In the genomic region with DNA sequence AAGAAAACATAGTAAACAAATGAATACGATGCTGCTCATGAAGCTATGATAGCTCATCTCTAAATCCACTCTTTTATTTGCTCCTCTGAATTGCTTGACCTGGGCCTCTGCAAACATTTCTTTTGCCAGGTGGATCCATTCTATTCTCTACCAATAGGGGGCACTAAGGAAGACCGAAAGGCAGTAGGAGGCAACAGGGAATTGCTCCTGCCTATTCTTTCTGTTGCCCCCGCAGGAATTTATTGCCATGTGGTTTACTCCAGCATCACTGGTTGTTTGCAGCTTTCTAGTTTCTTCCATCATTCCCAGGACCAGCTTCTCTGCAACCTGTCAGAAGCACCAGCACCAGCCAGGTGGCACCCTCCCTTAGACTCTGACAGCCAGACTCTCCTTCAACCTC, we compare ENCODE assay signal across 16 cellular contexts. TPM values are rescaled to one million over a fixed set of nuclear protein-coding genes. Genes with fewer than 3 reads are reported as not detected.
DNase-seq lines count a peak whose midpoint lies in the region; ATAC-seq, FAIRE-seq and TF ChIP-seq lines count a peak whose summit lies in the region.
"Had no signal": no experiment of that assay in that cellular context is flagged by ENCODE, and none has a peak within 500 bp of the region (broad histone marks: within the 10 kb centered on the region; RNA-seq: fewer than 3 reads in every experiment).

No MANE protein-coding gene starts in this region.

- 75% methylated on average over 3 of the region's 3 CpGs; no CpG with 5 or more reads in 1 of the 2 experiments for WGBS in H1 (ENCODE audit: extremely low coverage in 1 of 2, insufficient coverage in 1 of 2, insufficient read length in 1 of 2, insufficient replicate concordance in 2 of 2, low coverage in 1 of 2, low lambda C conversion rate in 2 of 2, missing lambda C conversion rate in 1 of 2), 2 experiments
- WGBS in HepG2 (ENCODE audit: low lambda C conversion rate): 6% methylated on average over 3 of the region's 3 CpGs

- no peak overlapping the region for H2AK5ac ChIP-seq in H1 (ENCODE audit: low read depth, low read length)

- H2AFZ ChIP-seq in H1 (ENCODE audit: low read length): no peak overlapping the region
- H2AFZ ChIP-seq in HepG2 (ENCODE audit: low read length): no peak overlapping the region

- no peak for ATAC-seq in HepG2
- ATAC-seq: activated CD4-positive, alpha-beta T cell treated with anti-CD3 and anti-CD28 coated beads for 36 hours; activated T-helper 17 cell treated with anti-CD3 and anti-CD28 coated beads, Interleukin-2, amount 50 U/mL, for 72 hours had no signal

- no peak overlapping the region for H3K18ac ChIP-seq in H1 (ENCODE audit: extremely low read depth, low read length)

- H4K91ac ChIP-seq in H1 (replicated peaks; ENCODE audit: insufficient read length, low read length): no peak overlapping the region

- H3K14ac ChIP-seq in H1 (ENCODE audit: insufficient read length): no peak overlapping the region

- H3K4me1 Mint-ChIP-seq in progenitor cell of endocrine pancreas (ENCODE audit: low read depth): peaks cover 22% of the 10 kb centered on the region
- H3K4me1 Mint-ChIP-seq: activated T-helper 17 cell treated with anti-CD3 and anti-CD28 coated beads, Interleukin-2, amount 50 U/mL, for 72 hours had no signal

- H3K56ac ChIP-seq in H1 (replicated peaks; ENCODE audit: insufficient read length, low read depth, low read length): no peak overlapping the region

- no peak overlapping the region for H4K8ac ChIP-seq in H1 (ENCODE audit: extremely low read depth, insufficient read depth, low read length)

- no peaks in the 10 kb centered on the region for H3K79me2 ChIP-seq in H1 (ENCODE audit: control insufficient read depth in 1 of 2, insufficient read depth in 2 of 2, low read length in 2 of 2)
- H3K79me2 ChIP-seq in HepG2 (ENCODE audit: insufficient read depth, low read length): no peaks in the 10 kb centered on the region

- H3K36me3 Mint-ChIP-seq in progenitor cell of endocrine pancreas (ENCODE audit: insufficient read depth): no peaks in the 10 kb centered on the region

- H4K5ac ChIP-seq in H1 (ENCODE audit: insufficient read length, low read depth, low read length): no peak overlapping the region

- H2BK120ac ChIP-seq in H1 (replicated peaks; ENCODE audit: low read depth, low read length): no peak overlapping the region

- H2BK15ac ChIP-seq in H1 (ENCODE audit: low read length): no peak overlapping the region

- H3K23ac ChIP-seq in H1 (ENCODE audit: insufficient read length): no peak overlapping the region

- H3K23me2 ChIP-seq in H1 (ENCODE audit: low read depth, low read length): no peaks in the 10 kb centered on the region

- H3K9me3 Mint-ChIP-seq in progenitor cell of endocrine pancreas (ENCODE audit: low read depth): no peaks in the 10 kb centered on the region
- H3K9me3 Mint-ChIP-seq: activated T-helper 17 cell treated with anti-CD3 and anti-CD28 coated beads, Interleukin-2, amount 50 U/mL, for 72 hours had no signal

- DNase-seq in DMS 273 (lab: John Stamatoyannopoulos, UW; ENCODE audit: unreplicated experiment) (peak; percentile 17), DMS 273 treated with DMSO at 0.1 percent for 48 hours (lab: John Stamatoyannopoulos, UW) (no peak), LNCaP clone FGC (ENCODE audit: low read depth) (no peak), H1 (ENCODE audit: low read depth in 1 of 2, low spot score in 2 of 2) (peak in 1 of 2 experiments; percentile 47), progenitor cell of endocrine pancreas (ENCODE audit: low spot score, unreplicated experiment) (no peak), NCI-H2107 (lab: John Stamatoyannopoulos, UW) (no peak), HepG2 (ENCODE audit: low spot score) (no peak)
- DNase-seq in stimulated activated CD4-positive, alpha-beta T cell treated with anti-CD3 and anti-CD28 coated beads, Interleukin-2, amount 100 ng/mL, for 48 hours: no peak
- DNase-seq: activated CD4-positive, alpha-beta T cell treated with anti-CD3 and anti-CD28 coated beads for 36 hours; caudate nucleus; kidney glomerular epithelial cell; NCI-H226; stimulated activated naive CD4-positive, alpha-beta T cell treated with Interleukin-2 at 50 U/mL for 16 hours had no signal

- no peak overlapping the region for H3K4ac ChIP-seq in H1 (replicated peaks; ENCODE audit: insufficient read length, low read depth, low read length)

- peak; percentile 78 for FAIRE-seq in H1 (lab: Jason Lieb, UNC)
- FAIRE-seq in HepG2 (lab: Jason Lieb, UNC): no peak
- FAIRE-seq: A204.1 had no signal

- CTCF ChIA-PET in H1 (lab: Charles Lee; ENCODE audit: partially characterized antibody) (interaction anchor here (0.6 to 10.1 kb wide), 25 partner anchors 8 to 389 kb away, joined by 3 to 201 read pairs (median 4); no protein-coding TSS in a partner anchor), HepG2 (lab: Yijun Ruan, JAX; ENCODE audit: low intra/inter-chr PET ratio, low total read pairs) (no interaction called here)

- TF ChIP-seq EP300 in H1 (IDR thresholded peaks at IDR 0.05; ENCODE audit: borderline replicate concordance in 1 of 2, low read depth in 2 of 2, low read length in 2 of 2) (no peak), HepG2 (IDR thresholded peaks at IDR 0.05; ENCODE audit: low read depth in 2 of 2, low read length in 2 of 2) (no peak), HepG2 (CRISPR knock-in tag; IDR thresholded peaks at IDR 0.05; ENCODE audit: borderline replicate concordance) (no peak)

- no TSS peak for BruUV-seq in HepG2 (replicated peaks; lab: Mats Ljungman, UMichigan)

- peak; percentile 39 to 57 for TF ChIP-seq RAD21 in H1 (IDR thresholded peaks at IDR 0.05 in 1 of 2, conservative IDR thresholded peaks at IDR 0.05 in 1 of 2; ENCODE audit: low read depth in 2 of 2, low read length in 2 of 2)
- no peak for TF ChIP-seq RAD21 in HepG2 (CRISPR knock-in tag; IDR thresholded peaks at IDR 0.05)

- no peak overlapping the region for H2BK5ac ChIP-seq in H1 (ENCODE audit: low read depth, low read length)

- no peak for TF ChIP-seq POLR2A in H1 (IDR thresholded peaks at IDR 0.05; ENCODE audit: control extremely low read depth in 1 of 2, low read depth in 2 of 2, low read length in 2 of 2)
- no peak for TF ChIP-seq POLR2A in HepG2 (IDR thresholded peaks at IDR 0.05; ENCODE audit: insufficient read depth in 1 of 2, low read depth in 2 of 2, low read length in 2 of 2)

- no peak overlapping the region for H2BK12ac ChIP-seq in H1 (ENCODE audit: low read depth, low read length)

- H3K27me3 Mint-ChIP-seq in progenitor cell of endocrine pancreas: no peaks in the 10 kb centered on the region

- intact Hi-C loops in HepG2 (cut with micrococcal nuclease; ENCODE audit: unreplicated experiment): no loop called here

- H3K36me3 ChIP-seq in H1 (ENCODE audit: control insufficient read depth in 2 of 4, insufficient read depth in 4 of 4, low read length in 3 of 4) (no peaks in the 10 kb centered on the region), HepG2 (replicated peaks in 1 of 2; ENCODE audit: control insufficient read depth in 1 of 2, insufficient read depth in 2 of 2, low read length in 2 of 2) (no peaks in the 10 kb centered on the region)
- H3K36me3 ChIP-seq: SJSA1 had no signal

- H3K79me1 ChIP-seq in H1 (ENCODE audit: low read depth, low read length): no peaks in the 10 kb centered on the region

- no peak overlapping the region for H2BK20ac ChIP-seq in H1 (ENCODE audit: low read length)

- H3K27me3 ChIP-seq in H1 (replicated peaks in 1 of 4; ENCODE audit: control insufficient read depth in 3 of 4, extremely low read depth in 1 of 4, insufficient read depth in 3 of 4, low read length in 3 of 4): no peaks in the 10 kb centered on the region
- H3K27me3 ChIP-seq in HepG2 (ENCODE audit: control insufficient read depth in 1 of 2, insufficient read depth in 2 of 2, low read length in 2 of 2): no peaks in the 10 kb centered on the region

- no peak overlapping the region for H3K4me2 ChIP-seq in H1 (ENCODE audit: insufficient read depth in 1 of 2, low read depth in 2 of 2, low read length in 2 of 2)
- no peak overlapping the region for H3K4me2 ChIP-seq in HepG2 (ENCODE audit: low read depth, low read length)

- H4K20me1 ChIP-seq in H1 (replicated peaks in 1 of 2; ENCODE audit: control insufficient read depth in 1 of 2, insufficient read depth in 2 of 2, low read length in 2 of 2): no peaks in the 10 kb centered on the region
- no peaks in the 10 kb centered on the region for H4K20me1 ChIP-seq in HepG2 (ENCODE audit: insufficient read depth, low read length)

- H3K4me3 Mint-ChIP-seq in progenitor cell of endocrine pancreas (ENCODE audit: low read depth): no peak overlapping the region
- H3K4me3 Mint-ChIP-seq: activated CD4-positive, alpha-beta T cell treated with anti-CD3 and anti-CD28 coated beads for 36 hours; activated T-helper 17 cell treated with anti-CD3 and anti-CD28 coated beads, Interleukin-2, amount 50 U/mL, for 72 hours had no signal

- no peak overlapping the region for H3K9ac ChIP-seq in H1 (replicated peaks in 1 of 4; ENCODE audit: extremely low read depth in 1 of 4, low read depth in 3 of 4, low read length in 3 of 4)
- no peak overlapping the region for H3K9ac ChIP-seq in HepG2 (ENCODE audit: insufficient read depth, low read depth, low read length)

- in situ Hi-C loops in HepG2 (cut with HindIII; ENCODE audit: extremely low pct_ligation_motif_present, low pct_unique_long_range_greater_than_20kb): no loop called here

- no peak overlapping the region for H3K27ac Mint-ChIP-seq in progenitor cell of endocrine pancreas
- H3K27ac Mint-ChIP-seq: activated CD4-positive, alpha-beta T cell treated with anti-CD3 and anti-CD28 coated beads for 36 hours; activated T-helper 17 cell treated with anti-CD3 and anti-CD28 coated beads, Interleukin-2, amount 50 U/mL, for 72 hours had no signal

- POLR2A ChIA-PET in H1 (lab: Charles Lee; ENCODE audit: partially characterized antibody) (no interaction called here), HepG2 (lab: Yijun Ruan, JAX) (no interaction called here)

- H3K27ac ChIP-seq in H1 (ENCODE audit: low read depth, low read length) (no peak overlapping the region), HepG2 (ENCODE audit: extremely low read length, insufficient read depth, low read length) (no peak overlapping the region)
- H3K27ac ChIP-seq: SJSA1 had no signal

- H3K4me1 ChIP-seq in H1 (replicated peaks in 1 of 4; ENCODE audit: control insufficient read depth in 3 of 4, insufficient read depth in 4 of 4, low read length in 3 of 4) (no peaks in the 10 kb centered on the region; a peak in 1 of 7 replicates), HepG2 (ENCODE audit: insufficient read depth, low read length) (no peaks in the 10 kb centered on the region)
- H3K4me1 ChIP-seq: SJSA1 had no signal

- H3K4me3 ChIP-seq in LNCaP clone FGC (ENCODE audit: low read depth, low read length) (no peak overlapping the region), H1 (ENCODE audit: extremely low read depth in 1 of 4, insufficient read depth in 2 of 4, low read depth in 3 of 4, low read length in 4 of 4) (no peak overlapping the region), HepG2 (replicated peaks in 1 of 3; ENCODE audit: insufficient read depth in 1 of 3, low read depth in 2 of 3, low read length in 3 of 3) (no peak overlapping the region)
- H3K4me3 ChIP-seq: SJSA1 had no signal

- H3K9me3 ChIP-seq in H1 (ENCODE audit: insufficient read depth in 2 of 2, low read depth in 1 of 2, low read length in 1 of 2) (no peaks in the 10 kb centered on the region), HepG2 (ENCODE audit: low read length) (no peaks in the 10 kb centered on the region)
- H3K9me3 ChIP-seq: SJSA1 had no signal

- TF ChIP-seq CTCF in LNCaP clone FGC (IDR thresholded peaks at IDR 0.05; ENCODE audit: control insufficient read depth, extremely low read depth, insufficient read depth) (peak; percentile 42; the same call in 1 of the 2 replicates), H1 (IDR thresholded peaks at IDR 0.05; ENCODE audit: control extremely low read depth in 1 of 3, insufficient read depth in 1 of 3, low read depth in 1 of 3, low read length in 3 of 3) (peak in 2 of 3 experiments; percentile 56 to 65; a peak in 3 of 4 replicates), progenitor cell of endocrine pancreas (IDR thresholded peaks at IDR 0.05; ENCODE audit: unreplicated experiment) (peak; percentile 27), HepG2 (CRISPR knock-in tag; IDR thresholded peaks at IDR 0.05) (no peak)

RNA-seq across cellular contexts. Expression of a gene that starts 5.3 kb away (rescaled TPM):
- total RNA-seq in H1 (2021; fragmentation: NEBNext Ultra II Directional; extraction: Animal tissue kit (Norgen Biotek cat#: 25700)): not detected in 2 replicates
- polyA plus RNA-seq in H1 (2011; rRNA removed) (not detected in 2 replicates), HepG2 (2011; rRNA removed) (not detected in 2 replicates)
- not detected for polyA plus RNA-seq in H1 (2011; cell fraction: cytosol; rRNA removed)
- not detected for polyA plus RNA-seq in H1 (2011; cell fraction: nucleus; rRNA removed)
- polyA plus RNA-seq in H1 (2012, experiment 1 of 2): not detected in 4 replicates
- not detected for polyA plus RNA-seq in H1 (2012, experiment 2 of 2)
- polyA plus RNA-seq in H1 (2013, experiment 1 of 2): not detected
- polyA plus RNA-seq in H1 (2013, experiment 2 of 2): 0.04 TPM
- polyA minus RNA-seq in H1 (2011; rRNA and poly(A)+ RNA removed): not detected in 2 replicates
- not detected for polyA minus RNA-seq in H1 (2011; cell fraction: cytosol; rRNA and poly(A)+ RNA removed)
- not detected for polyA minus RNA-seq in H1 (2011; cell fraction: nucleus; rRNA and poly(A)+ RNA removed)
- total RNA-seq in progenitor cell of endocrine pancreas (not detected in 2 replicates), HepG2 (2016; rRNA removed; fragmentation: Illumina TruSeq; extraction: Trizol) (not detected in 2 replicates)
- total RNA-seq in HepG2 (2016; cell fraction: cytosol; rRNA removed; fragmentation: Illumina TruSeq; extraction: Trizol; ENCODE audit: low read depth): not detected in 2 replicates
- total RNA-seq in HepG2 (2016; cell fraction: insoluble cytoplasmic fraction; rRNA removed; fragmentation: Illumina TruSeq; extraction: Trizol): not detected in 2 replicates
- total RNA-seq in HepG2 (2016; cell fraction: membrane; rRNA removed; fragmentation: Illumina TruSeq; extraction: Trizol): not detected in 2 replicates
- not detected in 2 replicates for total RNA-seq in HepG2 (2016; cell fraction: nucleus; rRNA removed; fragmentation: Illumina TruSeq; extraction: Trizol)
- polyA plus RNA-seq in HepG2 (2011; cell fraction: cytosol; rRNA removed): not detected in 2 replicates
- not detected in 2 replicates for polyA plus RNA-seq in HepG2 (2011; cell fraction: nucleus; rRNA removed)
- not detected in 2 replicates for polyA plus RNA-seq in HepG2 (2012)
- not detected in 2 replicates for polyA plus RNA-seq in HepG2 (2016; cell fraction: cytosol; fragmentation: Illumina TruSeq; extraction: Trizol; ENCODE audit: low read depth)
- not detected in 2 replicates for polyA plus RNA-seq in HepG2 (2016; cell fraction: insoluble cytoplasmic fraction; fragmentation: Illumina TruSeq; extraction: Trizol; ENCODE audit: low read depth)
- not detected in 2 replicates for polyA plus RNA-seq in HepG2 (2016; cell fraction: membrane; fragmentation: Illumina TruSeq; extraction: Trizol; ENCODE audit: low read depth)
- not detected in 2 replicates for polyA plus RNA-seq in HepG2 (2016; cell fraction: nucleus; fragmentation: Illumina TruSeq; extraction: Trizol; ENCODE audit: insufficient read depth, low read depth)
- polyA minus RNA-seq in HepG2 (2011; rRNA and poly(A)+ RNA removed; ENCODE audit: low replicate concordance): not detected in 2 replicates
- polyA minus RNA-seq in HepG2 (2011; cell fraction: cytosol; rRNA and poly(A)+ RNA removed): not detected in 2 replicates
- polyA minus RNA-seq in HepG2 (2011; cell fraction: nucleus; rRNA and poly(A)+ RNA removed): not detected in 2 replicates
- total RNA-seq: activated CD4-positive, alpha-beta T cell treated with anti-CD3 and anti-CD28 coated beads for 36 hours; activated T-helper 17 cell treated with anti-CD3 and anti-CD28 coated beads, Interleukin-2, amount 50 U/mL, for 72 hours; SJSA1 had no signal

RNA-seq across cellular contexts. Expression of a gene that starts 36.6 kb away (rescaled TPM):
- 19.8 and 20.6 TPM in 2 replicates for total RNA-seq in H1 (2021; fragmentation: NEBNext Ultra II Directional; extraction: Animal tissue kit (Norgen Biotek cat#: 25700))
- polyA plus RNA-seq in H1 (2011; rRNA removed): 5.8 and 10.8 TPM in 2 replicates
- 10.1 TPM for polyA plus RNA-seq in H1 (2011; cell fraction: cytosol; rRNA removed)
- 21.0 TPM for polyA plus RNA-seq in H1 (2011; cell fraction: nucleus; rRNA removed)
- polyA plus RNA-seq in H1 (2012, experiment 1 of 2): 9.8 to 20.1 TPM (median 15.1 TPM) in 4 replicates
- polyA plus RNA-seq in H1 (2012, experiment 2 of 2): 3.6 TPM
- 18.8 TPM for polyA plus RNA-seq in H1 (2013, experiment 1 of 2)
- polyA plus RNA-seq in H1 (2013, experiment 2 of 2): 17.6 TPM
- 21.7 and 23.1 TPM in 2 replicates for polyA minus RNA-seq in H1 (2011; rRNA and poly(A)+ RNA removed)
- 22.5 TPM for polyA minus RNA-seq in H1 (2011; cell fraction: cytosol; rRNA and poly(A)+ RNA removed)
- polyA minus RNA-seq in H1 (2011; cell fraction: nucleus; rRNA and poly(A)+ RNA removed): 100 TPM
- total RNA-seq in progenitor cell of endocrine pancreas: 53.4 and 66.9 TPM in 2 replicates
- 15.1 and 29.6 TPM in 2 replicates for total RNA-seq in HepG2 (2016; rRNA removed; fragmentation: Illumina TruSeq; extraction: Trizol)
- total RNA-seq in HepG2 (2016; cell fraction: cytosol; rRNA removed; fragmentation: Illumina TruSeq; extraction: Trizol; ENCODE audit: low read depth): 2.9 and 3.3 TPM in 2 replicates
- 15.8 and 20.3 TPM in 2 replicates for total RNA-seq in HepG2 (2016; cell fraction: insoluble cytoplasmic fraction; rRNA removed; fragmentation: Illumina TruSeq; extraction: Trizol)
- total RNA-seq in HepG2 (2016; cell fraction: membrane; rRNA removed; fragmentation: Illumina TruSeq; extraction: Trizol): 4.9 and 6.6 TPM in 2 replicates
- 48.1 and 58.7 TPM in 2 replicates for total RNA-seq in HepG2 (2016; cell fraction: nucleus; rRNA removed; fragmentation: Illumina TruSeq; extraction: Trizol)
- 9.6 and 10.4 TPM in 2 replicates for polyA plus RNA-seq in HepG2 (2011; rRNA removed)
- polyA plus RNA-seq in HepG2 (2011; cell fraction: cytosol; rRNA removed): 6.0 and 6.2 TPM in 2 replicates
- polyA plus RNA-seq in HepG2 (2011; cell fraction: nucleus; rRNA removed): 60.5 and 66.6 TPM in 2 replicates
- 7.2 and 11.3 TPM in 2 replicates for polyA plus RNA-seq in HepG2 (2012)
- 1.1 and 1.2 TPM in 2 replicates for polyA plus RNA-seq in HepG2 (2016; cell fraction: cytosol; fragmentation: Illumina TruSeq; extraction: Trizol; ENCODE audit: low read depth)
- polyA plus RNA-seq in HepG2 (2016; cell fraction: insoluble cytoplasmic fraction; fragmentation: Illumina TruSeq; extraction: Trizol; ENCODE audit: low read depth): 11.3 and 11.7 TPM in 2 replicates
- 1.7 and 2.5 TPM in 2 replicates for polyA plus RNA-seq in HepG2 (2016; cell fraction: membrane; fragmentation: Illumina TruSeq; extraction: Trizol; ENCODE audit: low read depth)
- 48.9 and 53.4 TPM in 2 replicates for polyA plus RNA-seq in HepG2 (2016; cell fraction: nucleus; fragmentation: Illumina TruSeq; extraction: Trizol; ENCODE audit: insufficient read depth, low read depth)
- polyA minus RNA-seq in HepG2 (2011; rRNA and poly(A)+ RNA removed; ENCODE audit: low replicate concordance): 14.4 and 63.9 TPM in 2 replicates
- polyA minus RNA-seq in HepG2 (2011; cell fraction: cytosol; rRNA and poly(A)+ RNA removed): 9.4 and 11.9 TPM in 2 replicates
- polyA minus RNA-seq in HepG2 (2011; cell fraction: nucleus; rRNA and poly(A)+ RNA removed): 104 and 167 TPM in 2 replicates
